In the genomic region with DNA sequence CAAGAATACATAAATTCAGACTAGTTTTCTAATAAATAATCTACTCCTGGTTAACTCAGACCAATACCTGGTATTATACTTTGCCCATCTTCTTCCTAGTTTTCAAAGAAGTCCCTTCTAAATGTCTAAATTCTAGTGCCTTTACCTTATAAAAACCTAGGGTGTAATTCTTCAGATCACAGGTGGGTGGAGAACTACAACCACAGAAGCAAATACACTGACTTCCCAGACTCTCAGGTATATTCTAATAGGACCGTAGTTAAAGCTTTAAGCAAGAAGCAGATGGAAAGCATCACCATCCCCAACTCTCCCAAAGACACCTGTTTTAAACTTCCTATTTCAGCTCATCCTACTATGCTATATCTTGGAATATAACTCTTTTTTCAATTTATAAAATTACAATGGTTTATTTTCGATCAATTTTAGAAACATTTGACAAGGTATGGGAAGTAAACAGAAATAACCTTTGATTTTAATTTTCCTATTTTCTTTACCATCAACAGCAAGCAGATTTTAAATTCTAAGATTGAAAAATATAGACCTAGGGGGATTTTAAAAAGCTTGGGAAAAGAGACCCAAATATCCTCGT, we compare ENCODE assay signal across 10 cellular contexts. TPM values are rescaled to one million over a fixed set of nuclear protein-coding genes. Genes with fewer than 3 reads are reported as not detected.
DNase-seq lines count a peak whose midpoint lies in the region; ATAC-seq and TF ChIP-seq lines count a peak whose summit lies in the region.
"Had no signal": no experiment of that assay in that cellular context is flagged by ENCODE, and none has a peak within 500 bp of the region (broad histone marks: within the 10 kb centered on the region; RNA-seq: fewer than 3 reads in every experiment).

No MANE protein-coding gene starts in this region.

- H3K4me3 ChIP-seq in SK-N-SH (ENCODE audit: low read depth in 2 of 2, low read length in 1 of 2) (no peak overlapping the region), kidney epithelial cell (ENCODE audit: low read depth, low read length) (no peak overlapping the region)
- H3K4me3 ChIP-seq: BLaER1 treated with 17β-estradiol and CSF1 and Interleukin-3, amounts not matched to agents 10 nM and 100 nM; skin epidermis had no signal

- H3F3A ChIP-seq in SK-N-SH (replicated peaks; ENCODE audit: insufficient read depth): peaks cover 3% of the 10 kb centered on the region

- H3K27me3 ChIP-seq in SK-N-SH (ENCODE audit: insufficient read depth): no peaks in the 10 kb centered on the region
- no peaks in the 10 kb centered on the region for H3K27me3 ChIP-seq in kidney epithelial cell (ENCODE audit: control insufficient read depth, insufficient read depth, low read length)
- H3K27me3 ChIP-seq: BLaER1 treated with 17β-estradiol and CSF1 and Interleukin-3, amounts not matched to agents 10 nM and 100 nM had no signal

- TF ChIP-seq EP300 in SK-N-SH (IDR thresholded peaks at IDR 0.05; ENCODE audit: borderline replicate concordance in 1 of 2, low read depth in 1 of 2, low read length in 1 of 2): no peak

- H3K27ac ChIP-seq in SK-N-SH (ENCODE audit: low read depth in 2 of 2, low read length in 1 of 2): peak overlapping the region in 1 of 2 experiments; percentile 64; a peak in 1 of 4 replicates
- H3K27ac ChIP-seq: BLaER1 treated with 17β-estradiol and CSF1 and Interleukin-3, amounts not matched to agents 10 nM and 100 nM; skin epidermis had no signal

- peak; percentile 68 for TF ChIP-seq RAD21 in SK-N-SH (IDR thresholded peaks at IDR 0.05; ENCODE audit: low read length)

- no peaks in the 10 kb centered on the region for H3K9me2 ChIP-seq in SK-N-SH

- POLR2A ChIA-PET in SK-N-SH (lab: Yijun Ruan, JAX): no interaction called here

- peaks cover 6% of the 10 kb centered on the region; the same call in 1 of the 2 replicates for H3K79me2 ChIP-seq in SK-N-SH (ENCODE audit: insufficient read depth)

- no peak overlapping the region for H2AFZ ChIP-seq in SK-N-SH (ENCODE audit: low read depth)

- CTCF ChIA-PET in SK-N-SH (lab: Yijun Ruan, JAX): interaction anchor here (0.7 to 3.3 kb wide), 14 partner anchors 8 to 1492 kb away, joined by 3 to 20 read pairs (median 3); no protein-coding TSS in a partner anchor

- DNase-seq in NCI-H2081 (lab: John Stamatoyannopoulos, UW) (peak; percentile 2 to 12), NCI-H2081 treated with DMSO at 0.1 percent for 48 hours (lab: John Stamatoyannopoulos, UW) (no peak), SK-N-SH (peak; percentile 22), kidney epithelial cell (ENCODE audit: low read depth) (no peak), hypothalamus (lab: John Stamatoyannopoulos, UW) (no peak), AG08395 (ENCODE audit: low spot score) (no peak)

- H3K4me2 ChIP-seq in SK-N-SH: no peak overlapping the region

- 90% methylated on average over 3 of the region's 3 CpGs for WGBS in SK-N-SH (ENCODE audit: low lambda C conversion rate)

- no peaks in the 10 kb centered on the region for H3K9me3 ChIP-seq in SK-N-SH
- H3K9me3 ChIP-seq: BLaER1 treated with 17β-estradiol and CSF1 and Interleukin-3, amounts not matched to agents 10 nM and 100 nM had no signal

- H3K36me3 ChIP-seq in SK-N-SH (replicated peaks in 1 of 2; ENCODE audit: control insufficient read depth in 1 of 2, insufficient read depth in 2 of 2, low read length in 1 of 2) (peaks cover 0 to 18% of the 10 kb centered on the region in 2 experiments), kidney epithelial cell (ENCODE audit: control insufficient read depth, insufficient read depth, low read length) (no peaks in the 10 kb centered on the region)

- H3K4me1 ChIP-seq in SK-N-SH (ENCODE audit: control insufficient read depth in 1 of 2, insufficient read depth in 2 of 2, low read depth in 1 of 2, low read length in 1 of 2): peaks cover 0 to 23% of the 10 kb centered on the region in 2 experiments; a peak in 2 of 4 replicates

- no peak overlapping the region for H3K9ac ChIP-seq in SK-N-SH
- H3K9ac ChIP-seq: BLaER1 treated with 17β-estradiol and CSF1 and Interleukin-3, amounts not matched to agents 10 nM and 100 nM had no signal

- TF ChIP-seq CTCF in SK-N-SH (IDR thresholded peaks at IDR 0.05) (peak; percentile 45), kidney epithelial cell (IDR thresholded peaks at IDR 0.05; ENCODE audit: insufficient read depth, low read length, poor library complexity, severe bottlenecking) (peak; percentile 46)

- ATAC-seq in HG02981 (IDR thresholded peaks at IDR 0.05; ENCODE audit: unreplicated experiment) (peak; percentile 44), HG03159 (IDR thresholded peaks at IDR 0.05; ENCODE audit: unreplicated experiment) (no peak)

- peaks cover 17% of the 10 kb centered on the region; the same call in 1 of the 2 replicates for H4K20me1 ChIP-seq in SK-N-SH (ENCODE audit: insufficient read depth)

TF ChIP-seq in SK-N-SH, 30 proteins besides CTCF, POLR2A, EP300 and RAD21:
- TF ChIP-seq, protein P1, sequence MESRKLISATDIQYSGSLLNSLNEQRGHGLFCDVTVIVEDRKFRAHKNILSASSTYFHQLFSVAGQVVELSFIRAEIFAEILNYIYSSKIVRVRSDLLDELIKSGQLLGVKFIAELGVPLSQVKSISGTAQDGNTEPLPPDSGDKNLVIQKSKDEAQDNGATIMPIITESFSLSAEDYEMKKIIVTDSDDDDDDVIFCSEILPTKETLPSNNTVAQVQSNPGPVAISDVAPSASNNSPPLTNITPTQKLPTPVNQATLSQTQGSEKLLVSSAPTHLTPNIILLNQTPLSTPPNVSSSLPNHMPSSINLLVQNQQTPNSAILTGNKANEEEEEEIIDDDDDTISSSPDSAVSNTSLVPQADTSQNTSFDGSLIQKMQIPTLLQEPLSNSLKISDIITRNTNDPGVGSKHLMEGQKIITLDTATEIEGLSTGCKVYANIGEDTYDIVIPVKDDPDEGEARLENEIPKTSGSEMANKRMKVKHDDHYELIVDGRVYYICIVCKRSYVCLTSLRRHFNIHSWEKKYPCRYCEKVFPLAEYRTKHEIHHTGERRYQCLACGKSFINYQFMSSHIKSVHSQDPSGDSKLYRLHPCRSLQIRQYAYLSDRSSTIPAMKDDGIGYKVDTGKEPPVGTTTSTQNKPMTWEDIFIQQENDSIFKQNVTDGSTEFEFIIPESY (IDR thresholded peaks at IDR 0.05; ENCODE audit: borderline replicate concordance, low read depth): no peak
- TF ChIP-seq NFIC (IDR thresholded peaks at IDR 0.05; ENCODE audit: borderline replicate concordance) (no peak), POLR2AphosphoS5 (IDR thresholded peaks at IDR 0.05; ENCODE audit: low read depth, low read length) (no peak), SMC3 (IDR thresholded peaks at IDR 0.05; ENCODE audit: low read depth, low read length) (peak; percentile 20; the same call in 1 of the 2 replicates), ELF1 (IDR thresholded peaks at IDR 0.05) (no peak), SIN3A (IDR thresholded peaks at IDR 0.05; ENCODE audit: borderline replicate concordance, low read depth, low read length) (no peak), FOXJ3 (CRISPR knock-in tag; IDR thresholded peaks at IDR 0.05) (no peak)

RNA-seq across cellular contexts. Expression of a gene that starts 15.8 kb away (rescaled TPM):
- 28.0 and 32.4 TPM in 2 replicates for polyA plus RNA-seq in SK-N-SH (2012; rRNA removed)
- polyA plus RNA-seq in SK-N-SH (2012; cell fraction: cytosol; rRNA removed): 46.4 and 55.4 TPM in 2 replicates
- polyA plus RNA-seq in SK-N-SH (2012; cell fraction: nucleus; rRNA removed): 11.4 and 19.7 TPM in 2 replicates
- total RNA-seq in kidney epithelial cell: 11.0 and 15.0 TPM in 2 replicates

Comparison
In these comparisons a context has a peak if more than half of its experiments do, and no peak if none do; other contexts are left out.
1. DNase-seq: peak in NCI-H2081 (2 of 2) and SK-N-SH (single experiment); none in NCI-H2081 treated with DMSO at 0.1 percent for 48 hours (single experiment), kidney epithelial cell (single experiment), hypothalamus (0 of 51) and AG08395 (single experiment).